ENCODE assay signal across 3 cellular contexts in genomic region chr3:197512691-197513571, GRCh38.
TF ChIP-seq lines count a peak whose summit lies in the region.

No MANE protein-coding gene starts in this region.

TF ChIP-seq in HepG2, 621 proteins besides CTCF, POLR2A, EP300 and RAD21 (continues in another document):
- TF ChIP-seq, protein P1, sequence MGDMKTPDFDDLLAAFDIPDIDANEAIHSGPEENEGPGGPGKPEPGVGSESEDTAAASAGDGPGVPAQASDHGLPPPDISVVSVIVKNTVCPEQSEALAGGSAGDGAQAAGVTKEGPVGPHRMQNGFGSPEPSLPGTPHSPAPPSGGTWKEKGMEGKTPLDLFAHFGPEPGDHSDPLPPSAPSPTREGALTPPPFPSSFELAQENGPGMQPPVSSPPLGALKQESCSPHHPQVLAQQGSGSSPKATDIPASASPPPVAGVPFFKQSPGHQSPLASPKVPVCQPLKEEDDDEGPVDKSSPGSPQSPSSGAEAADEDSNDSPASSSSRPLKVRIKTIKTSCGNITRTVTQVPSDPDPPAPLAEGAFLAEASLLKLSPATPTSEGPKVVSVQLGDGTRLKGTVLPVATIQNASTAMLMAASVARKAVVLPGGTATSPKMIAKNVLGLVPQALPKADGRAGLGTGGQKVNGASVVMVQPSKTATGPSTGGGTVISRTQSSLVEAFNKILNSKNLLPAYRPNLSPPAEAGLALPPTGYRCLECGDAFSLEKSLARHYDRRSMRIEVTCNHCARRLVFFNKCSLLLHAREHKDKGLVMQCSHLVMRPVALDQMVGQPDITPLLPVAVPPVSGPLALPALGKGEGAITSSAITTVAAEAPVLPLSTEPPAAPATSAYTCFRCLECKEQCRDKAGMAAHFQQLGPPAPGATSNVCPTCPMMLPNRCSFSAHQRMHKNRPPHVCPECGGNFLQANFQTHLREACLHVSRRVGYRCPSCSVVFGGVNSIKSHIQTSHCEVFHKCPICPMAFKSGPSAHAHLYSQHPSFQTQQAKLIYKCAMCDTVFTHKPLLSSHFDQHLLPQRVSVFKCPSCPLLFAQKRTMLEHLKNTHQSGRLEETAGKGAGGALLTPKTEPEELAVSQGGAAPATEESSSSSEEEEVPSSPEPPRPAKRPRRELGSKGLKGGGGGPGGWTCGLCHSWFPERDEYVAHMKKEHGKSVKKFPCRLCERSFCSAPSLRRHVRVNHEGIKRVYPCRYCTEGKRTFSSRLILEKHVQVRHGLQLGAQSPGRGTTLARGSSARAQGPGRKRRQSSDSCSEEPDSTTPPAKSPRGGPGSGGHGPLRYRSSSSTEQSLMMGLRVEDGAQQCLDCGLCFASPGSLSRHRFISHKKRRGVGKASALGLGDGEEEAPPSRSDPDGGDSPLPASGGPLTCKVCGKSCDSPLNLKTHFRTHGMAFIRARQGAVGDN (CRISPR knock-in tag; IDR thresholded peaks at IDR 0.05): peak; percentile 77
- TF ChIP-seq ZNF768 (CRISPR knock-in tag; IDR thresholded peaks at IDR 0.05) (peak; percentile 79; the same call in 1 of the 2 replicates), ZNF292 (CRISPR knock-in tag; IDR thresholded peaks at IDR 0.05; ENCODE audit: borderline replicate concordance, low read depth) (peak; percentile 55; the same call in 1 of the 2 replicates), ZNF746 (CRISPR knock-in tag; IDR thresholded peaks at IDR 0.05) (no peak), BRD4 (CRISPR knock-in tag; IDR thresholded peaks at IDR 0.05) (0 out of 2 replicates have a peak, but pooled peaks have one; percentile 36), HNF4A (CRISPR knock-in tag; IDR thresholded peaks at IDR 0.05) (peak; percentile 65), ZMYM4 (CRISPR knock-in tag; IDR thresholded peaks at IDR 0.05) (0 out of 2 replicates have a peak, but pooled peaks have one; percentile 7), ZFX (CRISPR knock-in tag; IDR thresholded peaks at IDR 0.05; ENCODE audit: low read depth) (peak; percentile 35; the same call in 1 of the 2 replicates), ELF3 (CRISPR knock-in tag; IDR thresholded peaks at IDR 0.05) (peak; percentile 65; the same call in 1 of the 2 replicates)
- TF ChIP-seq, protein P2, sequence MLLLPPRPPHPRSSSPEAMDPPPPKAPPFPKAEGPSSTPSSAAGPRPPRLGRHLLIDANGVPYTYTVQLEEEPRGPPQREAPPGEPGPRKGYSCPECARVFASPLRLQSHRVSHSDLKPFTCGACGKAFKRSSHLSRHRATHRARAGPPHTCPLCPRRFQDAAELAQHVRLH (CRISPR knock-in tag; IDR thresholded peaks at IDR 0.05; ENCODE audit: borderline replicate concordance, low read depth): no peak
- TF ChIP-seq, protein P3, sequence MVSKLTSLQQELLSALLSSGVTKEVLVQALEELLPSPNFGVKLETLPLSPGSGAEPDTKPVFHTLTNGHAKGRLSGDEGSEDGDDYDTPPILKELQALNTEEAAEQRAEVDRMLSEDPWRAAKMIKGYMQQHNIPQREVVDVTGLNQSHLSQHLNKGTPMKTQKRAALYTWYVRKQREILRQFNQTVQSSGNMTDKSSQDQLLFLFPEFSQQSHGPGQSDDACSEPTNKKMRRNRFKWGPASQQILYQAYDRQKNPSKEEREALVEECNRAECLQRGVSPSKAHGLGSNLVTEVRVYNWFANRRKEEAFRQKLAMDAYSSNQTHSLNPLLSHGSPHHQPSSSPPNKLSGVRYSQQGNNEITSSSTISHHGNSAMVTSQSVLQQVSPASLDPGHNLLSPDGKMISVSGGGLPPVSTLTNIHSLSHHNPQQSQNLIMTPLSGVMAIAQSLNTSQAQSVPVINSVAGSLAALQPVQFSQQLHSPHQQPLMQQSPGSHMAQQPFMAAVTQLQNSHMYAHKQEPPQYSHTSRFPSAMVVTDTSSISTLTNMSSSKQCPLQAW (CRISPR knock-in tag; IDR thresholded peaks at IDR 0.05): peak; percentile 38; the same call in 1 of the 2 replicates

TF ChIP-seq in K562, 482 proteins besides CTCF, POLR2A, EP300 and RAD21:
- TF ChIP-seq, protein P4, sequence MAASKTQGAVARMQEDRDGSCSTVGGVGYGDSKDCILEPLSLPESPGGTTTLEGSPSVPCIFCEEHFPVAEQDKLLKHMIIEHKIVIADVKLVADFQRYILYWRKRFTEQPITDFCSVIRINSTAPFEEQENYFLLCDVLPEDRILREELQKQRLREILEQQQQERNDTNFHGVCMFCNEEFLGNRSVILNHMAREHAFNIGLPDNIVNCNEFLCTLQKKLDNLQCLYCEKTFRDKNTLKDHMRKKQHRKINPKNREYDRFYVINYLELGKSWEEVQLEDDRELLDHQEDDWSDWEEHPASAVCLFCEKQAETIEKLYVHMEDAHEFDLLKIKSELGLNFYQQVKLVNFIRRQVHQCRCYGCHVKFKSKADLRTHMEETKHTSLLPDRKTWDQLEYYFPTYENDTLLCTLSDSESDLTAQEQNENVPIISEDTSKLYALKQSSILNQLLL (CRISPR knock-in tag; IDR thresholded peaks at IDR 0.05; ENCODE audit: borderline replicate concordance): no peak
- TF ChIP-seq ZNF695 (CRISPR knock-in tag; IDR thresholded peaks at IDR 0.05): no peak

TF ChIP-seq in SK-N-SH, 30 proteins besides CTCF, POLR2A, EP300 and RAD21:
- TF ChIP-seq EZH2phosphoT487 (IDR thresholded peaks at IDR 0.05; ENCODE audit: borderline replicate concordance, low read depth) (no peak), JUND (IDR thresholded peaks at IDR 0.05) (no peak), TCF12 (IDR thresholded peaks at IDR 0.05) (no peak), RFX5 (IDR thresholded peaks at IDR 0.05; ENCODE audit: low read length) (no peak), TAF1 (IDR thresholded peaks at IDR 0.05; ENCODE audit: borderline replicate concordance, low read depth, low read length) (no peak), FOSL2 (IDR thresholded peaks at IDR 0.05; ENCODE audit: borderline replicate concordance, low read depth) (no peak), FOXJ3 (CRISPR knock-in tag; IDR thresholded peaks at IDR 0.05) (no peak), MXI1 (IDR thresholded peaks at IDR 0.05; ENCODE audit: low read depth, low read length) (no peak), USF1 (IDR thresholded peaks at IDR 0.05; ENCODE audit: borderline replicate concordance, low read depth) (no peak), NRF1 (IDR thresholded peaks at IDR 0.05; ENCODE audit: low read depth, low read length) (no peak), CHD2 (IDR thresholded peaks at IDR 0.05; ENCODE audit: low read length, partially characterized antibody) (no peak), RXRA (IDR thresholded peaks at IDR 0.05; ENCODE audit: borderline replicate concordance, low read depth) (no peak), POLR2AphosphoS5 (IDR thresholded peaks at IDR 0.05; ENCODE audit: low read depth, low read length) (no peak)
- TF ChIP-seq, protein P5, sequence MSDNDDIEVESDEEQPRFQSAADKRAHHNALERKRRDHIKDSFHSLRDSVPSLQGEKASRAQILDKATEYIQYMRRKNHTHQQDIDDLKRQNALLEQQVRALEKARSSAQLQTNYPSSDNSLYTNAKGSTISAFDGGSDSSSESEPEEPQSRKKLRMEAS (IDR thresholded peaks at IDR 0.05; ENCODE audit: low read depth): no peak
